ENCODE assay signal across 8 cellular contexts in genomic region chr1:77282866-77283539, GRCh38. TPM values are rescaled to one million over a fixed set of nuclear protein-coding genes. Genes with fewer than 3 reads are reported as not detected.
A peak's percentile ranks its signal among the peaks of the same experiment; 100 is the strongest.
DNase-seq lines count a peak whose midpoint lies in the region; ATAC-seq, FAIRE-seq and TF ChIP-seq lines count a peak whose summit lies in the region.

No MANE protein-coding gene starts in this region.

- intact Hi-C loops in PC-9 (cut with micrococcal nuclease; ENCODE audit: unreplicated experiment): loop anchor here (5.0 kb wide), 1 partner anchor 249 kb away; no protein-coding TSS in a partner anchor

- ATAC-seq in stimulated activated naive CD8-positive, alpha-beta T cell treated with anti-CD3 and anti-CD28 coated beads, Interleukin-15, Interleukin-2, amounts not matched to agents 100 U/mL and 50 U/mL, for 24 hours: no peak
- ATAC-seq in HG02571 (IDR thresholded peaks at IDR 0.05; ENCODE audit: unreplicated experiment) (no peak), GM19035 (IDR thresholded peaks at IDR 0.05; ENCODE audit: unreplicated experiment) (no peak), HG03520 (IDR thresholded peaks at IDR 0.05; ENCODE audit: unreplicated experiment) (no peak)

- H3K36me3 ChIP-seq in PC-9 (ENCODE audit: low read depth) (no peaks in the 10 kb centered on the region), bronchial epithelial cell (ENCODE audit: control insufficient read depth, insufficient read depth, low read length) (no peaks in the 10 kb centered on the region)

- H2AFZ ChIP-seq in PC-9: no peak overlapping the region

- peak overlapping the region; percentile 92 for H3K4me2 ChIP-seq in PC-9

- H3K27me3 ChIP-seq in PC-9 (ENCODE audit: insufficient read depth, low read depth): peaks cover 24% of the 10 kb centered on the region
- peaks cover 21% of the 10 kb centered on the region for H3K27me3 ChIP-seq in bronchial epithelial cell (ENCODE audit: control insufficient read depth, insufficient read depth, low read length)

- no peak overlapping the region for H3K27ac ChIP-seq in PC-9

- FAIRE-seq in bronchial epithelial cell (lab: Jason Lieb, UNC): no peak

- no peaks in the 10 kb centered on the region for H3F3A ChIP-seq in PC-9 (ENCODE audit: insufficient read depth, low read depth)

- H3K4me3 ChIP-seq in PC-9: peak overlapping the region; percentile 67; the same call in 1 of the 2 replicates
- peak overlapping the region; percentile 31 for H3K4me3 ChIP-seq in bronchial epithelial cell (ENCODE audit: low read depth, low read length)

- DNase-seq in Daoy (ENCODE audit: low read depth) (peak; percentile 22), PC-9 (no peak), bronchial epithelial cell (ENCODE audit: low read depth) (no peak), medulla oblongata (ENCODE audit: extremely low spot score) (peak; percentile 30)
- peak; percentile 28 for DNase-seq in stimulated activated naive CD8-positive, alpha-beta T cell treated with anti-CD3 and anti-CD28 coated beads, Interleukin-15, Interleukin-2, amounts not matched to agents 100 U/mL and 50 U/mL, for 24 hours

- BruUV-seq in PC-9 (replicated peaks; lab: Mats Ljungman, UMichigan): no TSS peak

- no peaks in the 10 kb centered on the region for H3K9me2 ChIP-seq in PC-9 (ENCODE audit: insufficient read depth)

- no peaks in the 10 kb centered on the region for H3K9me3 ChIP-seq in PC-9 (ENCODE audit: insufficient read depth, low read depth)

- no peaks in the 10 kb centered on the region for H4K20me1 ChIP-seq in PC-9 (ENCODE audit: insufficient read depth)

- CTCF ChIA-PET in PC-9 (lab: Charles Lee): no interaction called here

- H3K79me2 ChIP-seq in PC-9 (ENCODE audit: low read depth): no peaks in the 10 kb centered on the region

- POLR2A ChIA-PET in PC-9 (lab: Charles Lee; ENCODE audit: unreplicated experiment): no interaction called here

- peaks cover 2% of the 10 kb centered on the region for H3K4me1 ChIP-seq in PC-9 (replicated peaks; ENCODE audit: insufficient read depth)

- TF ChIP-seq CTCF in PC-9 (conservative IDR thresholded peaks at IDR 0.05): no peak
- no peak for TF ChIP-seq CTCF in bronchial epithelial cell (IDR thresholded peaks at IDR 0.05; ENCODE audit: insufficient read depth, low read length, severe bottlenecking)

RNA-seq across cellular contexts. Expression of gene AK5, which starts 1.2 kb away (rescaled TPM):
- 18.1 and 38.6 TPM in 2 replicates for total RNA-seq in Daoy (2014; rRNA removed; shearing (Covaris generic))
- total RNA-seq in PC-9 (2021) (0.28 and 1.2 TPM in 2 replicates), bronchial epithelial cell (not detected in 2 replicates)

Comparison
In these comparisons a context has a peak if more than half of its experiments do, and no peak if none do; other contexts are left out.
1. DNase-seq: peak in Daoy (single experiment), medulla oblongata (single experiment) and stimulated activated naive CD8-positive, alpha-beta T cell treated with anti-CD3 and anti-CD28 coated beads, Interleukin-15, Interleukin-2, amounts not matched to agents 100 U/mL and 50 U/mL, for 24 hours (single experiment); none in PC-9 (0 of 2) and bronchial epithelial cell (single experiment).